Comparison of ENCODE assay signal across 10 cellular contexts in genomic region chr12:27970391-27970980, GRCh38. TPM values are rescaled to one million over a fixed set of nuclear protein-coding genes. Genes with fewer than 3 reads are reported as not detected.
DNase-seq lines count a peak whose midpoint lies in the region; ATAC-seq and TF ChIP-seq lines count a peak whose summit lies in the region.
"Had no signal": no experiment of that assay in that cellular context is flagged by ENCODE, and none has a peak within 500 bp of the region (broad histone marks: within the 10 kb centered on the region; RNA-seq: fewer than 3 reads in every experiment).

No MANE protein-coding gene starts in this region.

- no peaks in the 10 kb centered on the region for H3K36me3 Mint-ChIP-seq in memory B cell

- H4K20me1 ChIP-seq in BLaER1 treated with 17β-estradiol and CSF1 and Interleukin-3, amounts not matched to agents 10 nM and 100 nM = peaks cover 0 to 22% (median 6%) of the 10 kb centered on the region in 11 experiments; a peak in 12 of 22 replicates

- peaks cover 18 to 32% (median 29%) of the 10 kb centered on the region in 11 experiments for H3K9me3 ChIP-seq in BLaER1 treated with 17β-estradiol and CSF1 and Interleukin-3, amounts not matched to agents 10 nM and 100 nM (replicated peaks in 1 of 11)
- H3K9me3 ChIP-seq in colonic mucosa (no peaks in the 10 kb centered on the region), vagina (no peaks in the 10 kb centered on the region)

- peak overlapping the region in 1 of 11 experiments; percentile 69; a peak in 1 of 22 replicates for H3K9ac ChIP-seq in BLaER1 treated with 17β-estradiol and CSF1 and Interleukin-3, amounts not matched to agents 10 nM and 100 nM
- H3K9ac ChIP-seq in colonic mucosa (ENCODE audit: low read depth in 2 of 2, low read length in 2 of 2) = no peak overlapping the region
- H3K9ac ChIP-seq: KMS-11 had no signal

- H3K27ac Mint-ChIP-seq in memory B cell = no peak overlapping the region
- H3K27ac Mint-ChIP-seq: natural killer cell had no signal

- no peaks in the 10 kb centered on the region for H3K36me3 ChIP-seq in BLaER1 treated with 17β-estradiol and CSF1 and Interleukin-3, amounts not matched to agents 10 nM and 100 nM
- H3K36me3 ChIP-seq in colonic mucosa (no peaks in the 10 kb centered on the region), vagina (no peaks in the 10 kb centered on the region)

- H3K4me1 ChIP-seq in BLaER1 treated with 17β-estradiol and CSF1 and Interleukin-3, amounts not matched to agents 10 nM and 100 nM = peaks cover 9 to 16% (median 11%) of the 10 kb centered on the region in 10 experiments; a peak in 16 of 20 replicates
- peaks cover 8% of the 10 kb centered on the region for H3K4me1 ChIP-seq in colonic mucosa
- H3K4me1 ChIP-seq in vagina = peaks cover 55% of the 10 kb centered on the region

- TF ChIP-seq POLR2A in vagina (IDR thresholded peaks at IDR 0.05) = no peak

- H3K27ac ChIP-seq in BLaER1 treated with 17β-estradiol and CSF1 and Interleukin-3, amounts not matched to agents 10 nM and 100 nM = no peak overlapping the region
- H3K27ac ChIP-seq in colonic mucosa = no peak overlapping the region
- peak overlapping the region; percentile 91 for H3K27ac ChIP-seq in vagina

- peak overlapping the region; percentile 40 to 68 (median 58) for H3K4me3 ChIP-seq in BLaER1 treated with 17β-estradiol and CSF1 and Interleukin-3, amounts not matched to agents 10 nM and 100 nM
- H3K4me3 ChIP-seq in colonic mucosa = peak overlapping the region; percentile 39
- H3K4me3 ChIP-seq in vagina = peak overlapping the region; percentile 58 to 64

- H3K4me2 ChIP-seq in BLaER1 treated with 17β-estradiol and CSF1 and Interleukin-3, amounts not matched to agents 10 nM and 100 nM = peak overlapping the region; percentile 75 to 98 (median 87); a peak in 21 of 22 replicates

- H3K4me1 Mint-ChIP-seq in memory B cell = peaks cover 12% of the 10 kb centered on the region

- TF ChIP-seq CTCF in colonic mucosa (IDR thresholded peaks at IDR 0.05) (no peak), vagina (IDR thresholded peaks at IDR 0.05) (no peak)

- H3K27me3 Mint-ChIP-seq in memory B cell = peaks cover 16% of the 10 kb centered on the region

- H3K4me3 Mint-ChIP-seq in memory B cell = no peak overlapping the region

- intact Hi-C loops in colonic mucosa (cut with DNase I) (no loop called here), vagina (cut with DNase I) (no loop called here)

- H3K9me3 Mint-ChIP-seq in memory B cell = no peaks in the 10 kb centered on the region

- H3K27me3 ChIP-seq in BLaER1 treated with 17β-estradiol and CSF1 and Interleukin-3, amounts not matched to agents 10 nM and 100 nM = peaks cover 88 to 96% (median 92%) of the 10 kb centered on the region in 11 experiments
- H3K27me3 ChIP-seq in colonic mucosa (peaks cover 61% of the 10 kb centered on the region), vagina (no peaks in the 10 kb centered on the region)

- peak; percentile 14 for ATAC-seq in GM19452 (IDR thresholded peaks at IDR 0.05; ENCODE audit: unreplicated experiment)
- peak; percentile 14 for ATAC-seq in HG03571 (IDR thresholded peaks at IDR 0.05; ENCODE audit: unreplicated experiment)
- peak; percentile 33 for ATAC-seq in memory B cell (ENCODE audit: low read depth)

- DNase-seq in colonic mucosa (no peak), memory B cell (ENCODE audit: low spot score in 2 of 2) (peak in 1 of 2 donors; percentile 11), vagina (ENCODE audit: extremely low spot score in 2 of 2) (no peak), AML-193 (lab: John Stamatoyannopoulos, UW) (no peak), NCI-H2081 (lab: John Stamatoyannopoulos, UW) (no peak)
- DNase-seq: natural killer cell had no signal

RNA-seq across cellular contexts. Expression of gene PTHLH, which starts 2.0 kb away (rescaled TPM):
- total RNA-seq in colonic mucosa (under 1 TPM in 1 of 2 donors, not detected in 1; 0.58 TPM), vagina (7.9 TPM)
- total RNA-seq: natural killer cell had no signal
